In the genomic region with DNA sequence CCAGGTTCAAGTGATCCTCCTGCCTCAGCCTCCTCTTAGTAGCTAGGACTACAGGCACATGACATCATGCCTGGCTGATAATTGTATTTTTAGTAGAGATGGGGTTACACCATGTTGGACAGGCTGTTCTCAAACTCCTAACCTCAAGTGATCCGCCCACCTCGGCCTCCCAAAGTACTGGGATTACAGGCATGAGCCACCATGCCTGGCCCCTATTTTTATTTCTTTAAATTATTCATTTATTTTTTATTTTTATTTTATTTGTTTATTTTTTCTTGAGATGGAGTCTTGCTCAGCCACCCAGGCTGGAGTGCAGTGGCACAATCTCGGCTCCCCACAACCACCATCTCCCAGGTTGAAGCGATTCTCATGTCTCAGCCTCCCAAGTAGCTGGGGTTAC, we compare ENCODE assay signal across 8 cellular contexts.
A peak's percentile ranks its signal among the peaks of the same experiment; 100 is the strongest.
DNase-seq lines count a peak whose midpoint lies in the region; ATAC-seq and TF ChIP-seq lines count a peak whose summit lies in the region.
"Not testable (repeated sequence)": the region's sequence is repeated elsewhere in the genome, so short reads cannot be mapped to it uniquely, and the experiment has no call there.

No MANE protein-coding gene starts in this region.

- H3K79me1 ChIP-seq in H9 (ENCODE audit: insufficient read depth, low read depth, low read length, poor library complexity, severe bottlenecking) = not testable (repeated sequence)

- not testable (repeated sequence) for H3K4me3 Mint-ChIP-seq in CD14-positive monocyte; H9; activated CD4-positive, alpha-beta memory T cell treated with anti-CD3 and anti-CD28 coated beads, Interleukin-2, amount 10 ng/mL, durations not matched to agents 7 days and 5 days

- not testable (repeated sequence) for H3K9me3 ChIP-seq in H9 (ENCODE audit: control insufficient read depth, low read depth, low read length); SJSA1 (replicated peaks); mammary epithelial cell (replicated peaks; ENCODE audit: insufficient read depth, low read length); esophagus (ENCODE audit: control insufficient read depth in 2 of 2, insufficient read depth in 1 of 2, low read depth in 1 of 2, low read length in 1 of 2); lower lobe of right lung; smooth muscle cell (replicated peaks; ENCODE audit: low read depth)

- not testable (repeated sequence) for H3K23me2 ChIP-seq in H9 (ENCODE audit: insufficient read length, low read depth, low read length, poor library complexity, severe bottlenecking)

- not testable (repeated sequence) for H3K9me3 Mint-ChIP-seq in CD14-positive monocyte; H9; activated CD4-positive, alpha-beta memory T cell treated with anti-CD3 and anti-CD28 coated beads, Interleukin-2, amount 10 ng/mL, durations not matched to agents 7 days and 5 days

- H3K4me1 ChIP-seq in H9 (ENCODE audit: insufficient read depth, low read length); smooth muscle cell (ENCODE audit: low read depth): not testable (repeated sequence)
- H3K4me1 ChIP-seq in SJSA1 (replicated peaks) (peaks cover 72% of the 10 kb centered on the region), mammary epithelial cell (ENCODE audit: insufficient read depth, low read length) (peaks cover 64% of the 10 kb centered on the region), esophagus (ENCODE audit: control insufficient read depth in 2 of 2, insufficient read depth in 2 of 2, low read length in 1 of 2) (peaks cover 11 to 18% of the 10 kb centered on the region in 2 donors), lower lobe of right lung (peaks cover 46% of the 10 kb centered on the region)

- peaks cover 24 to 53% of the 10 kb centered on the region in 2 donors for H3K36me3 Mint-ChIP-seq in CD14-positive monocyte
- peaks cover 13 to 23% (median 20%) of the 10 kb centered on the region in 3 experiments for H3K36me3 Mint-ChIP-seq in H9 (ENCODE audit: insufficient read depth in 1 of 3, low read depth in 3 of 3)
- H3K36me3 Mint-ChIP-seq in activated CD4-positive, alpha-beta memory T cell treated with anti-CD3 and anti-CD28 coated beads, Interleukin-2, amount 10 ng/mL, durations not matched to agents 7 days and 5 days (ENCODE audit: low read depth) = peaks cover 17% of the 10 kb centered on the region

- in situ Hi-C loops in mammary epithelial cell (cut with MboI; ENCODE audit: low sequenced_read_pairs in 2 of 2) = not testable (repeated sequence)

- H2AFZ ChIP-seq in H9 (ENCODE audit: low read length); mammary epithelial cell (ENCODE audit: low read depth, low read length); smooth muscle cell (ENCODE audit: low read depth): not testable (repeated sequence)

- not testable (repeated sequence) for TF ChIP-seq CTCF in CD14-positive monocyte (IDR thresholded peaks at IDR 0.05); H9 (conservative IDR thresholded peaks at IDR 0.05); mammary epithelial cell (conservative IDR thresholded peaks at IDR 0.05 in 1 of 2, IDR thresholded peaks at IDR 0.05 in 1 of 2; ENCODE audit: extremely low read depth in 1 of 2, insufficient read depth in 1 of 2, low read depth in 1 of 2, low read length in 2 of 2); lower lobe of right lung (IDR thresholded peaks at IDR 0.05); smooth muscle cell (IDR thresholded peaks at IDR 0.05; ENCODE audit: borderline replicate concordance, insufficient read depth, poor library complexity, severe bottlenecking)

- H3K18ac ChIP-seq in H9 (ENCODE audit: insufficient read length, low read depth, low read length) = not testable (repeated sequence)

- not testable (repeated sequence) for H3K14ac ChIP-seq in H9 (ENCODE audit: insufficient read depth, low read length)

- H4K91ac ChIP-seq in H9 (ENCODE audit: insufficient read length, low read depth, low read length) = not testable (repeated sequence)

- H3K9ac ChIP-seq in H9 (ENCODE audit: extremely low read depth, insufficient read length, low read length); mammary epithelial cell (ENCODE audit: insufficient read depth, low read length); smooth muscle cell (ENCODE audit: low read depth): not testable (repeated sequence)

- H2BK5ac ChIP-seq in H9 (ENCODE audit: insufficient read length, low read length) = not testable (repeated sequence)

- ATAC-seq in lower lobe of right lung = not testable (repeated sequence)

- not testable (repeated sequence) for H3K56ac ChIP-seq in H9 (ENCODE audit: insufficient read length, low read depth, low read length)

- DNase-seq in CD14-positive monocyte (ENCODE audit: low spot score); H9; SJSA1 (ENCODE audit: low read depth in 1 of 2, low spot score in 2 of 2); activated CD4-positive, alpha-beta memory T cell treated with anti-CD3 and anti-CD28 coated beads, Interleukin-2, amount 10 ng/mL, durations not matched to agents 7 days and 5 days; mammary epithelial cell; smooth muscle cell (lab: John Stamatoyannopoulos, UW; ENCODE audit: unreplicated experiment): not testable (repeated sequence)
- DNase-seq in lower lobe of right lung = peak; percentile 6

- H3K36me3 ChIP-seq in SJSA1 = 0 out of 2 replicates have a peak, but pooled peaks cover 10% of the 10 kb centered on the region
- not testable (repeated sequence) for H3K36me3 ChIP-seq in mammary epithelial cell (ENCODE audit: insufficient read depth, low read length); esophagus (ENCODE audit: control insufficient read depth in 2 of 2, insufficient read depth in 2 of 2, low read length in 1 of 2); lower lobe of right lung; smooth muscle cell (ENCODE audit: low read depth)

- intact Hi-C loops in CD14-positive monocyte (cut with micrococcal nuclease); mammary epithelial cell (cut with micrococcal nuclease); lower lobe of right lung (cut with DNase I): not testable (repeated sequence)

- not testable (repeated sequence) for H3K4ac ChIP-seq in H9 (ENCODE audit: low read depth, low read length)

- not testable (repeated sequence) for H3K23ac ChIP-seq in H9 (ENCODE audit: insufficient read length, low read depth, low read length)

- H3K27me3 Mint-ChIP-seq in CD14-positive monocyte (ENCODE audit: low read depth in 3 of 3); H9 (ENCODE audit: low read depth); activated CD4-positive, alpha-beta memory T cell treated with anti-CD3 and anti-CD28 coated beads, Interleukin-2, amount 10 ng/mL, durations not matched to agents 7 days and 5 days: not testable (repeated sequence)

- no CpG with 5 or more reads among the region's 4 CpGs for WGBS in H9 (ENCODE audit: extremely low coverage, insufficient read length, low lambda C conversion rate)
- 100% methylated on average over 4 of the region's 4 CpGs for WGBS in mammary epithelial cell (ENCODE audit: low coverage, missing lambda C conversion rate)
- 96 to 99% methylated on average over 4 of the region's 4 CpGs for WGBS in esophagus, 2 donors
- WGBS in smooth muscle cell (ENCODE audit: low lambda C conversion rate) = 94% methylated on average over 4 of the region's 4 CpGs

- not testable (repeated sequence) for H3K4me3 ChIP-seq in SJSA1; mammary epithelial cell (replicated peaks in 1 of 3; ENCODE audit: insufficient read depth in 1 of 3, low read depth in 2 of 3, low read length in 3 of 3); esophagus (ENCODE audit: low read depth in 1 of 2, low read length in 2 of 2); lower lobe of right lung; smooth muscle cell

- POLR2A ChIA-PET in activated CD4-positive, alpha-beta memory T cell treated with anti-CD3 and anti-CD28 coated beads, Interleukin-2, amount 10 ng/mL, durations not matched to agents 7 days and 5 days (lab: Charles Lee) = interaction anchor here (1.8 kb wide), 1 partner anchor 55 kb away, joined by 6 read pairs; no protein-coding TSS in a partner anchor

- not testable (repeated sequence) for H4K5ac ChIP-seq in H9 (ENCODE audit: insufficient read length, low read depth, low read length)

- H2AK5ac ChIP-seq in H9 (ENCODE audit: insufficient read length, low read length) = not testable (repeated sequence)

- not testable (repeated sequence) for H3F3A ChIP-seq in smooth muscle cell (ENCODE audit: low read depth)

- H2BK120ac ChIP-seq in H9 (ENCODE audit: low read depth, low read length, poor library complexity, severe bottlenecking) = not testable (repeated sequence)

- not testable (repeated sequence) for H3T11ph ChIP-seq in H9 (ENCODE audit: low read length)

- H3K27ac ChIP-seq in H9 (ENCODE audit: insufficient read length, low read depth, low read length); lower lobe of right lung: not testable (repeated sequence)
- 0 out of 2 replicates have a peak overlapping the region, but pooled peaks have one; percentile 70 for H3K27ac ChIP-seq in SJSA1
- H3K27ac ChIP-seq in mammary epithelial cell (ENCODE audit: insufficient read depth, low read depth, low read length) = peak overlapping the region; percentile 100
- H3K27ac ChIP-seq in esophagus (ENCODE audit: low read depth in 2 of 2, low read length in 1 of 2) = peak overlapping the region; percentile 81 to 99
- peak overlapping the region; percentile 87 for H3K27ac ChIP-seq in smooth muscle cell (ENCODE audit: low read depth)

- not testable (repeated sequence) for H3K79me2 ChIP-seq in H9 (ENCODE audit: insufficient read depth, low read length)
- H3K79me2 ChIP-seq in mammary epithelial cell (ENCODE audit: insufficient read depth, low read length) (peaks cover 87% of the 10 kb centered on the region), smooth muscle cell (ENCODE audit: low read depth) (peaks cover 89% of the 10 kb centered on the region)

- not testable (repeated sequence) for H3K4me2 ChIP-seq in H9 (ENCODE audit: insufficient read depth, insufficient read length, low read length); mammary epithelial cell (ENCODE audit: insufficient read depth, low read depth, low read length); smooth muscle cell

- not testable (repeated sequence) for BruUV-seq in mammary epithelial cell (replicated peaks; lab: Mats Ljungman, UMichigan)

- H2BK12ac ChIP-seq in H9 (ENCODE audit: insufficient read length, low read depth, low read length) = not testable (repeated sequence)

- not testable (repeated sequence) for H3K27me3 ChIP-seq in H9 (ENCODE audit: insufficient read depth, low read length); SJSA1 (replicated peaks); mammary epithelial cell (ENCODE audit: insufficient read depth, low read length); esophagus (ENCODE audit: control insufficient read depth in 1 of 2, insufficient read depth in 2 of 2, low read length in 2 of 2); lower lobe of right lung (ENCODE audit: low read depth); smooth muscle cell (ENCODE audit: low read depth)

- CTCF ChIA-PET in activated CD4-positive, alpha-beta memory T cell treated with anti-CD3 and anti-CD28 coated beads, Interleukin-2, amount 10 ng/mL, durations not matched to agents 7 days and 5 days (lab: Charles Lee) = interaction anchor here (1.3 kb wide), 1 partner anchor 80 kb away, joined by 3 read pairs; a partner anchor contains a TSS
- CTCF ChIA-PET in mammary epithelial cell (lab: Charles Lee; ENCODE audit: low non-redundant PET) = not testable (repeated sequence)

- H3K4me1 Mint-ChIP-seq in CD14-positive monocyte = peaks cover 56% of the 10 kb centered on the region
- peaks cover 12 to 22% of the 10 kb centered on the region in 2 experiments for H3K4me1 Mint-ChIP-seq in H9
- peaks cover 83% of the 10 kb centered on the region for H3K4me1 Mint-ChIP-seq in activated CD4-positive, alpha-beta memory T cell treated with anti-CD3 and anti-CD28 coated beads, Interleukin-2, amount 10 ng/mL, durations not matched to agents 7 days and 5 days

- H2BK20ac ChIP-seq in H9 (ENCODE audit: low read depth, low read length, poor library complexity, severe bottlenecking) = not testable (repeated sequence)

- not testable (repeated sequence) for H2BK15ac ChIP-seq in H9 (ENCODE audit: low read depth, low read length)

- dilution Hi-C loops in mammary epithelial cell (cut with HindIII; ENCODE audit: low sequenced_read_pairs) = loop anchor here (5.0 kb wide), 4 partner anchors 33 to 97 kb away; no protein-coding TSS in a partner anchor

- peak overlapping the region; percentile 58 for H4K8ac ChIP-seq in H9 (replicated peaks; ENCODE audit: insufficient read length, low read depth, low read length)

- peak overlapping the region in 4 of 7 donors; percentile 1 to 64 (median 46) for H3K27ac Mint-ChIP-seq in CD14-positive monocyte
- not testable (repeated sequence) for H3K27ac Mint-ChIP-seq in H9
- H3K27ac Mint-ChIP-seq in activated CD4-positive, alpha-beta memory T cell treated with anti-CD3 and anti-CD28 coated beads, Interleukin-2, amount 10 ng/mL, durations not matched to agents 7 days and 5 days = peak overlapping the region; percentile 25

- H4K20me1 ChIP-seq in H9 (ENCODE audit: control insufficient read depth, insufficient read depth, insufficient read length); mammary epithelial cell (ENCODE audit: insufficient read depth, low read length): not testable (repeated sequence)
- peaks cover 93% of the 10 kb centered on the region for H4K20me1 ChIP-seq in smooth muscle cell (ENCODE audit: low read depth)
